Comparison of ENCODE assay signal across 8 cellular contexts in genomic region chr17:1714980-1715802, GRCh38. TPM values are rescaled to one million over a fixed set of nuclear protein-coding genes. Genes with fewer than 3 reads are reported as not detected.
A peak's percentile ranks its signal among the peaks of the same experiment; 100 is the strongest.
DNase-seq lines count a peak whose midpoint lies in the region; ATAC-seq and TF ChIP-seq lines count a peak whose summit lies in the region.

No MANE protein-coding gene starts in this region.

- peaks cover 55% of the 10 kb centered on the region for H3K27me3 ChIP-seq in BLaER1
- no peaks in the 10 kb centered on the region for H3K27me3 ChIP-seq in IMR-90 (ENCODE audit: control insufficient read depth, insufficient read depth, low read length)
- H3K27me3 ChIP-seq in lung (ENCODE audit: control insufficient read depth, insufficient read depth) = no peaks in the 10 kb centered on the region

- H3K4me3 ChIP-seq in BLaER1 (peak overlapping the region; percentile 72), IMR-90 (ENCODE audit: insufficient read depth, low read depth, low read length) (peak overlapping the region; percentile 78), lung (peak overlapping the region; percentile 90)

- H3K9me1 ChIP-seq in IMR-90 (ENCODE audit: insufficient read depth, low read length) = peaks cover 12% of the 10 kb centered on the region

- TF ChIP-seq CTCF in IMR-90 (conservative IDR thresholded peaks at IDR 0.05; ENCODE audit: low read depth, low read length) (no peak), lung (IDR thresholded peaks at IDR 0.05; ENCODE audit: control extremely low read depth, extremely low read depth) (no peak)

- H3K14ac ChIP-seq in IMR-90 (replicated peaks; ENCODE audit: low read depth, low read length) = peak overlapping the region; percentile 85

- H3K9ac ChIP-seq in BLaER1 (0 out of 2 replicates have a peak overlapping the region, but pooled peaks have one; percentile 33), IMR-90 (ENCODE audit: low read depth, low read length) (peak overlapping the region; percentile 92)

- H2BK120ac ChIP-seq in IMR-90 (ENCODE audit: low read depth, low read length) = peak overlapping the region; percentile 38; the same call in 1 of the 2 replicates

- peak; percentile 28 for ATAC-seq in IMR-90 (ENCODE audit: low read depth)
- ATAC-seq in activated CD4-positive, alpha-beta T cell treated with anti-CD3 and anti-CD28 coated beads for 36 hours = no peak
- peak; percentile 27 for ATAC-seq in lung (ENCODE audit: insufficient read depth, low FRiP score)
- no peak for ATAC-seq in stimulated activated naive CD8-positive, alpha-beta T cell treated with anti-CD3 and anti-CD28 coated beads, Interleukin-15, amount 100 ng/mL, for 72 hours
- ATAC-seq in GM18511 (IDR thresholded peaks at IDR 0.05; ENCODE audit: unreplicated experiment) = no peak

- H3K9me3 ChIP-seq in BLaER1 = no peaks in the 10 kb centered on the region
- H3K9me3 ChIP-seq in IMR-90 (ENCODE audit: control insufficient read depth, insufficient read depth, low read length) = no peaks in the 10 kb centered on the region
- H3K9me3 ChIP-seq in lung (ENCODE audit: control insufficient read depth in 2 of 2, insufficient read depth in 1 of 2, low read length in 1 of 2) = no peaks in the 10 kb centered on the region

- peak overlapping the region; percentile 89 for H4K91ac ChIP-seq in IMR-90 (ENCODE audit: insufficient read depth, low read depth, low read length)

- H3K9me3 Mint-ChIP-seq in activated CD4-positive, alpha-beta T cell treated with anti-CD3 and anti-CD28 coated beads for 36 hours (ENCODE audit: low read depth) = no peaks in the 10 kb centered on the region
- no peaks in the 10 kb centered on the region for H3K9me3 Mint-ChIP-seq in stimulated activated naive CD8-positive, alpha-beta T cell treated with anti-CD3 and anti-CD28 coated beads, Interleukin-15, amount 100 ng/mL, for 72 hours

- H3K27ac Mint-ChIP-seq in activated CD4-positive, alpha-beta T cell treated with anti-CD3 and anti-CD28 coated beads for 36 hours = no peak overlapping the region
- no peak overlapping the region for H3K27ac Mint-ChIP-seq in stimulated activated naive CD8-positive, alpha-beta T cell treated with anti-CD3 and anti-CD28 coated beads, Interleukin-15, amount 100 ng/mL, for 72 hours

- peaks cover 0 to 60% of the 10 kb centered on the region in 2 experiments; a peak in 2 of 4 replicates for H3K79me1 ChIP-seq in IMR-90 (ENCODE audit: low read depth in 1 of 2, low read length in 2 of 2)

- peak overlapping the region; percentile 99 for H2AK9ac ChIP-seq in IMR-90 (replicated peaks; ENCODE audit: low read depth, low read length, poor library complexity)

- in situ Hi-C loops in IMR-90 (cut with MboI; ENCODE audit: low sequenced_read_pairs) = loop anchor here (25.0 kb wide), 1 partner anchor 322 kb away; the partner anchor contains the start of genes DPH1, OVCA2 and RTN4RL1

- peak overlapping the region; percentile 41 for H4K5ac ChIP-seq in IMR-90 (ENCODE audit: low read depth, low read length)

- dilution Hi-C loops in IMR-90 (cut with HindIII; ENCODE audit: low sequenced_read_pairs, unreplicated experiment) = no loop called here

- H3K36me3 ChIP-seq in BLaER1 (no peaks in the 10 kb centered on the region), IMR-90 (ENCODE audit: control insufficient read depth, insufficient read depth, low read length) (peaks cover 32% of the 10 kb centered on the region), lung (ENCODE audit: control insufficient read depth in 2 of 2, insufficient read depth in 2 of 2, low read length in 2 of 2) (peaks cover 9 to 24% of the 10 kb centered on the region in 2 donors)

- peak overlapping the region; percentile 86 for H3K4me3 Mint-ChIP-seq in activated CD4-positive, alpha-beta T cell treated with anti-CD3 and anti-CD28 coated beads for 36 hours
- peak overlapping the region; percentile 97 to 99 for H3K4me3 Mint-ChIP-seq in stimulated activated naive CD8-positive, alpha-beta T cell treated with anti-CD3 and anti-CD28 coated beads, Interleukin-15, amount 100 ng/mL, for 72 hours

- H3K4me2 ChIP-seq in BLaER1 (peak overlapping the region; percentile 82), IMR-90 (ENCODE audit: low read depth, low read length) (peak overlapping the region; percentile 89)

- WGBS in IMR-90 (ENCODE audit: extremely low coverage in 2 of 2, insufficient read length in 1 of 2), 2 experiments = 0% methylated on average over 4 of the region's 32 CpGs; no CpG with 5 or more reads in 1 of the 2 experiments
- 0 to 2% methylated on average over 27 to 32 of the region's 32 CpGs for WGBS in lung, 2 donors

- no peak overlapping the region for H2BK15ac ChIP-seq in IMR-90 (ENCODE audit: low read depth, low read length)

- H3K56ac ChIP-seq in IMR-90 (ENCODE audit: extremely low read depth, insufficient read depth, low read length) = peak overlapping the region; percentile 84

- H4K20me1 ChIP-seq in BLaER1 = peaks cover 46% of the 10 kb centered on the region
- peaks cover 54% of the 10 kb centered on the region for H4K20me1 ChIP-seq in IMR-90 (ENCODE audit: insufficient read depth, low read length)

- POLR2A ChIA-PET in IMR-90 (lab: Charles Lee; ENCODE audit: unreplicated experiment) = interaction anchor here (0.6 to 2.2 kb wide), 6 partner anchors 59 to 187 kb away, joined by 3 to 11 read pairs (median 4); partner anchors contain the start of genes RPA1 and SMYD4
- POLR2A ChIA-PET in activated CD4-positive, alpha-beta T cell treated with anti-CD3 and anti-CD28 coated beads for 36 hours (lab: Charles Lee) = interaction anchor here (1.4 kb wide), 1 partner anchor 31 kb away, joined by 5 read pairs; the partner anchor contains the start of gene PRPF8

- CTCF ChIA-PET in IMR-90 (lab: Yijun Ruan, JAX) = interaction anchor here (1.0 kb wide), 1 partner anchor 66 kb away, joined by 5 read pairs; the partner anchor contains the start of gene RILP
- CTCF ChIA-PET in activated CD4-positive, alpha-beta T cell treated with anti-CD3 and anti-CD28 coated beads for 36 hours (lab: Charles Lee) = interaction anchor here (0.5 to 1.4 kb wide), 2 partner anchors 111 to 155 kb away, joined by 3 to 5 read pairs; no protein-coding TSS in a partner anchor

- H4K8ac ChIP-seq in IMR-90 (ENCODE audit: low read depth in 2 of 2, low read length in 2 of 2) = peak overlapping the region in 1 of 2 experiments; percentile 80; a peak in 3 of 4 replicates

- BruUV-seq in IMR-90 (replicated peaks; lab: Mats Ljungman, UMichigan) = no TSS peak

- H3K36me3 Mint-ChIP-seq in activated CD4-positive, alpha-beta T cell treated with anti-CD3 and anti-CD28 coated beads for 36 hours (ENCODE audit: low read depth) = no peaks in the 10 kb centered on the region

- H3K27me3 Mint-ChIP-seq in activated CD4-positive, alpha-beta T cell treated with anti-CD3 and anti-CD28 coated beads for 36 hours = peaks cover 4% of the 10 kb centered on the region
- H3K27me3 Mint-ChIP-seq in stimulated activated naive CD8-positive, alpha-beta T cell treated with anti-CD3 and anti-CD28 coated beads, Interleukin-15, amount 100 ng/mL, for 72 hours = peaks cover 52% of the 10 kb centered on the region

- peaks cover 26% of the 10 kb centered on the region for H3K4me1 Mint-ChIP-seq in activated CD4-positive, alpha-beta T cell treated with anti-CD3 and anti-CD28 coated beads for 36 hours
- H3K4me1 Mint-ChIP-seq in stimulated activated naive CD8-positive, alpha-beta T cell treated with anti-CD3 and anti-CD28 coated beads, Interleukin-15, amount 100 ng/mL, for 72 hours = peaks cover 56% of the 10 kb centered on the region

- H3K4ac ChIP-seq in IMR-90 (ENCODE audit: low read depth, low read length) = peak overlapping the region; percentile 76

- no peak overlapping the region for H2BK20ac ChIP-seq in IMR-90 (ENCODE audit: low read depth, low read length)

- H3K27ac ChIP-seq in BLaER1 (no peak overlapping the region), IMR-90 (ENCODE audit: insufficient read depth, low read length) (peak overlapping the region; percentile 98), lung (ENCODE audit: low read depth in 1 of 2, low read length in 1 of 2) (peak overlapping the region; percentile 96 to 99)

- TF ChIP-seq POLR2A in IMR-90 (IDR thresholded peaks at IDR 0.05; ENCODE audit: low read depth, low read length) = peak; percentile 47; the same call in 1 of the 2 replicates

- H2BK5ac ChIP-seq in IMR-90 (ENCODE audit: low read depth, low read length, poor library complexity, severe bottlenecking) = peak overlapping the region; percentile 96

- H3K23ac ChIP-seq in IMR-90 (ENCODE audit: low read depth, low read length) = peak overlapping the region; percentile 70; the same call in 1 of the 2 replicates

- peak overlapping the region; percentile 87 for H2AK5ac ChIP-seq in IMR-90 (ENCODE audit: low read depth, low read length)

- intact Hi-C loops in IMR-90 (cut with micrococcal nuclease) = loop anchor here (1.0 to 5.0 kb wide), 3 partner anchors 30 to 327 kb away; partner anchors contain the start of genes OVCA2 and PRPF8
- intact Hi-C loops in activated CD4-positive, alpha-beta T cell treated with anti-CD3 and anti-CD28 coated beads for 36 hours (cut with DNase I, micrococcal nuclease) = loop anchor here (5.0 to 10.0 kb wide), 3 partner anchors 150 to 552 kb away; partner anchors contain the start of genes OVCA2 (in 1 of the 2) and PITPNA (in 1 of the 2)

- no peak for TF ChIP-seq RAD21 in IMR-90 (IDR thresholded peaks at IDR 0.05; ENCODE audit: low read length)

- DNase-seq in IMR-90 (peak; percentile 88), lung (ENCODE audit: low spot score) (peak; percentile 89), GM19238 (ENCODE audit: insufficient read length, low spot score) (no peak)
- DNase-seq in activated CD4-positive, alpha-beta T cell treated with anti-CD3 and anti-CD28 coated beads for 36 hours = peak; percentile 67
- peak; percentile 35 for DNase-seq in effector CD4-positive, alpha-beta T cell
- peak in 1 of 2 donors; percentile 45 for DNase-seq in stimulated activated naive CD8-positive, alpha-beta T cell treated with anti-CD3 and anti-CD28 coated beads, Interleukin-15, amount 100 ng/mL, for 72 hours

- H2AFZ ChIP-seq in IMR-90 (replicated peaks; ENCODE audit: low read length, poor library complexity) = peak overlapping the region; percentile 75

- H3K18ac ChIP-seq in IMR-90 (ENCODE audit: low read depth, low read length) = peak overlapping the region; percentile 59

- H3K4me1 ChIP-seq in BLaER1 = peaks cover 40% of the 10 kb centered on the region
- H3K4me1 ChIP-seq in IMR-90 (ENCODE audit: control insufficient read depth, insufficient read depth, low read length) = peaks cover 27% of the 10 kb centered on the region
- peaks cover 5 to 16% of the 10 kb centered on the region in 2 donors for H3K4me1 ChIP-seq in lung (ENCODE audit: control insufficient read depth in 2 of 2, insufficient read depth in 2 of 2, low read length in 2 of 2)

RNA-seq across cellular contexts. Expression of gene TLCD2, which starts 5.0 kb away (rescaled TPM):
- total RNA-seq in IMR-90 (2012; rRNA removed) (0.72 and 0.83 TPM in 2 replicates), lung (10 to 100 TPM; 13.3 to 16.1 TPM)
- polyA plus RNA-seq in IMR-90 (2012; rRNA removed) (0.67 and 1.2 TPM in 2 replicates), lung (1 to 10 TPM; 4.4 to 6.2 TPM)
- polyA plus RNA-seq in IMR-90 (2012; cell fraction: cytosol; rRNA removed) = 0.49 and 0.75 TPM in 2 replicates
- 0.75 and 2.1 TPM in 2 replicates for polyA plus RNA-seq in IMR-90 (2012; cell fraction: nucleus; rRNA removed; ENCODE audit: low replicate concordance)
- total RNA-seq in activated CD4-positive, alpha-beta T cell treated with anti-CD3 and anti-CD28 coated beads for 36 hours = under 1 TPM; 0.30 to 0.39 TPM

RNA-seq across cellular contexts. Expression of gene WDR81, which starts 9.3 kb away (rescaled TPM):
- total RNA-seq in IMR-90 (2012; rRNA removed) = 3.0 and 3.9 TPM in 2 replicates
- 8.4 and 10.4 TPM in 2 replicates for polyA plus RNA-seq in IMR-90 (2012; rRNA removed)
- 4.5 and 7.7 TPM in 2 replicates for polyA plus RNA-seq in IMR-90 (2012; cell fraction: cytosol; rRNA removed)
- polyA plus RNA-seq in IMR-90 (2012; cell fraction: nucleus; rRNA removed; ENCODE audit: low replicate concordance) = 21.3 and 52.6 TPM in 2 replicates
- total RNA-seq in activated CD4-positive, alpha-beta T cell treated with anti-CD3 and anti-CD28 coated beads for 36 hours = 1 to 10 TPM; 6.9 to 8.6 TPM
- total RNA-seq in lung = 10 to 100 TPM; 27.9 to 51.9 TPM
- 10 to 100 TPM; 26.0 to 38.5 TPM for polyA plus RNA-seq in lung

RNA-seq across cellular contexts. Expression of gene SERPINF2, which starts 27.5 kb away (rescaled TPM):
- total RNA-seq in IMR-90 (2012; rRNA removed) (not detected in 2 replicates), lung (10 to 100 TPM; 13.7 to 41.1 TPM)
- polyA plus RNA-seq in IMR-90 (2012; rRNA removed) (not detected in 2 replicates), lung (10 to 100 TPM; 74.9 to 78.9 TPM)
- polyA plus RNA-seq in IMR-90 (2012; cell fraction: cytosol; rRNA removed) = 0.02 TPM in 1 of 2 replicates, not detected in the other
- 0.08 and 0.17 TPM in 2 replicates for polyA plus RNA-seq in IMR-90 (2012; cell fraction: nucleus; rRNA removed; ENCODE audit: low replicate concordance)
- total RNA-seq in activated CD4-positive, alpha-beta T cell treated with anti-CD3 and anti-CD28 coated beads for 36 hours = under 1 TPM in 1 of 2 experiments, not detected in 1; 0.12 TPM

RNA-seq across cellular contexts. Expression of gene PRPF8, which starts 30.5 kb away (rescaled TPM):
- total RNA-seq in IMR-90 (2012; rRNA removed) (113 and 141 TPM in 2 replicates), lung (100 to 1,000 TPM; 208 to 277 TPM)
- polyA plus RNA-seq in IMR-90 (2012; rRNA removed) (160 and 167 TPM in 2 replicates), lung (100 to 1,000 TPM in 1 of 2 donors, 10 to 100 TPM in 1; 97.2 to 114 TPM)
- polyA plus RNA-seq in IMR-90 (2012; cell fraction: cytosol; rRNA removed) = 63.5 and 106 TPM in 2 replicates
- polyA plus RNA-seq in IMR-90 (2012; cell fraction: nucleus; rRNA removed; ENCODE audit: low replicate concordance) = 249 and 303 TPM in 2 replicates
- total RNA-seq in activated CD4-positive, alpha-beta T cell treated with anti-CD3 and anti-CD28 coated beads for 36 hours = 100 to 1,000 TPM; 391 to 425 TPM

RNA-seq across cellular contexts. Expression of gene SERPINF1, which starts 46.7 kb away (rescaled TPM):
- total RNA-seq in IMR-90 (2012; rRNA removed) (11.7 and 15.6 TPM in 2 replicates), lung (100 to 1,000 TPM; 126 to 249 TPM)
- polyA plus RNA-seq in IMR-90 (2012; rRNA removed) (90.2 and 94.3 TPM in 2 replicates), lung (100 to 1,000 TPM; 132 to 168 TPM)
- 104 and 232 TPM in 2 replicates for polyA plus RNA-seq in IMR-90 (2012; cell fraction: cytosol; rRNA removed)
- 61.8 and 102 TPM in 2 replicates for polyA plus RNA-seq in IMR-90 (2012; cell fraction: nucleus; rRNA removed; ENCODE audit: low replicate concordance)
- under 1 TPM; 0.27 to 0.47 TPM for total RNA-seq in activated CD4-positive, alpha-beta T cell treated with anti-CD3 and anti-CD28 coated beads for 36 hours

Comparison
In these comparisons a context has a peak if more than half of its experiments do, and no peak if none do; other contexts are left out.
1. ATAC-seq: peak in IMR-90 (single experiment) and lung (single experiment); none in activated CD4-positive, alpha-beta T cell treated with anti-CD3 and anti-CD28 coated beads for 36 hours (single experiment), stimulated activated naive CD8-positive, alpha-beta T cell treated with anti-CD3 and anti-CD28 coated beads, Interleukin-15, amount 100 ng/mL, for 72 hours (single experiment) and GM18511 (single experiment).
2. RNA of gene SERPINF2, which starts 27.5 kb away (total RNA-seq): 13.7 to 41.1 TPM in lung; 0.12 TPM in activated CD4-positive, alpha-beta T cell treated with anti-CD3 and anti-CD28 coated beads for 36 hours and not detected in IMR-90; every median in the first group is over 10 times any median in the second.
3. Peak in every context shown above with its lines, with median percentiles within 50 percentile points of each other: H3K4me3 ChIP-seq.